Comparison of ENCODE assay signal across 20 cellular contexts in genomic region chr7:101628522-101628921, GRCh38. TPM values are rescaled to one million over a fixed set of nuclear protein-coding genes. Genes with fewer than 3 reads are reported as not detected.
"Had no signal": no experiment of that assay in that cellular context is flagged by ENCODE, and none has a peak within 500 bp of the region (broad histone marks: within the 10 kb centered on the region; RNA-seq: fewer than 3 reads in every experiment).

No MANE protein-coding gene starts in this region.

- H3K9me3 ChIP-seq: lower lobe of right lung, right atrium auricular region, vagina had no signal

- H3K27me3 ChIP-seq: cardiac muscle cell, right atrium auricular region, vagina had no signal

- H3K4me1 ChIP-seq: lower lobe of right lung, right atrium auricular region, vagina had no signal

- FAIRE-seq: keratinocyte had no signal

- H3K4me3 ChIP-seq: cardiac muscle cell, lower lobe of right lung, right atrium auricular region, skin epidermis, tibial artery, vagina had no signal

- H3K27ac ChIP-seq: cardiac muscle cell, epithelial cell of prostate, foreskin keratinocyte, lower lobe of right lung, right atrium auricular region, skin epidermis, vagina had no signal

- ATAC-seq: activated CD4-positive, alpha-beta T cell treated with anti-CD3 and anti-CD28 coated beads for 36 hours; activated naive CD4-positive, alpha-beta T cell treated with anti-CD3 and anti-CD28 coated beads, Interleukin-2, amount 50 U/mL, for 72 hours; foreskin keratinocyte; lower lobe of right lung; stimulated activated naive CD8-positive, alpha-beta T cell treated with anti-CD3 and anti-CD28 coated beads, Interleukin-15, Interleukin-2, amounts not matched to agents 100 U/mL and 50 U/mL, for 24 hours had no signal

- DNase-seq: activated CD4-positive, alpha-beta T cell treated with anti-CD3 and anti-CD28 coated beads for 36 hours; activated CD4-positive, alpha-beta T cell treated with anti-CD3 and anti-CD28 coated beads, Interleukin-2, amount 50 U/mL, for 48 hours; activated gamma-delta T cell treated with Interleukin-2 at 50 U/mL for 16 hours; foreskin keratinocyte; hypothalamus; lower lobe of right lung; stimulated activated naive CD8-positive, alpha-beta T cell treated with anti-CD3 and anti-CD28 coated beads, Interleukin-15, Interleukin-2, amounts not matched to agents 100 U/mL and 50 U/mL, for 24 hours; T-helper 2 cell had no signal

- H3K36me3 ChIP-seq: cardiac muscle cell, lower lobe of right lung, right atrium auricular region, tibial artery, vagina had no signal

RNA-seq across cellular contexts. Expression of gene MYL10, which starts 0.6 kb away (rescaled TPM):
- total RNA-seq: activated CD4-positive, alpha-beta T cell treated with anti-CD3 and anti-CD28 coated beads for 36 hours; activated naive CD4-positive, alpha-beta T cell treated with anti-CD3 and anti-CD28 coated beads, Interleukin-2, amount 50 U/mL, for 72 hours; activated T-helper 1 cell treated with anti-CD3 and anti-CD28 coated beads, Interleukin-12 subunit alpha, Interleukin-12 subunit beta, Interleukin-2, Interleukin-4 antibody, amounts not matched to agents 30 ng/mL and 10 ng/mL and 1 ng/mL, durations not matched to agents 14 hours and 24 hours and 36 hours; cardiac muscle cell; dermis microvascular lymphatic vessel endothelial cell; foreskin keratinocyte; lower lobe of right lung; omental fat pad; progenitor cell of endocrine pancreas; right atrium auricular region; vagina had no signal
